ENCODE assay signal across 8 cellular contexts in genomic region chr1:156601892-156602291, GRCh38. TPM values are rescaled to one million over a fixed set of nuclear protein-coding genes. Genes with fewer than 3 reads are reported as not detected.
DNase-seq lines count a peak whose midpoint lies in the region; ATAC-seq and TF ChIP-seq lines count a peak whose summit lies in the region.

No MANE protein-coding gene starts in this region.

- TF ChIP-seq CTCF in CD14-positive monocyte (IDR thresholded peaks at IDR 0.05) = no peak
- TF ChIP-seq CTCF in brain (conservative IDR thresholded peaks at IDR 0.05) = no peak
- no peak for TF ChIP-seq CTCF in mucosa of descending colon (IDR thresholded peaks at IDR 0.05)

- H3K36me3 Mint-ChIP-seq in CD14-positive monocyte (peaks cover 19 to 20% of the 10 kb centered on the region in 2 donors), brain (no peaks in the 10 kb centered on the region)

- H3K4me3 Mint-ChIP-seq in CD14-positive monocyte (peak overlapping the region; percentile 98 to 100), brain (peak overlapping the region; percentile 91 to 100 (median 95))

- intact Hi-C loops in CD14-positive monocyte (cut with micrococcal nuclease) (loop anchor here (10.0 kb wide), 2 partner anchors 147 to 217 kb away; no protein-coding TSS in a partner anchor), mucosa of descending colon (cut with DNase I, micrococcal nuclease) (loop anchor here (10.0 kb wide), 2 partner anchors 117 to 147 kb away; no protein-coding TSS in a partner anchor)

- peaks cover 20% of the 10 kb centered on the region for H3K36me3 ChIP-seq in muscle layer of colon (ENCODE audit: insufficient read depth, low read length)
- H3K36me3 ChIP-seq in mucosa of descending colon (ENCODE audit: low read depth) = no peaks in the 10 kb centered on the region

- H3K4me1 ChIP-seq in muscle layer of colon (ENCODE audit: insufficient read depth, low read length) (peaks cover 11% of the 10 kb centered on the region), mucosa of descending colon (ENCODE audit: low read depth) (peaks cover 13% of the 10 kb centered on the region)

- peak overlapping the region; percentile 90 for H3K27ac ChIP-seq in muscle layer of colon (ENCODE audit: low read depth, low read length)

- H3K9ac ChIP-seq in muscle layer of colon (ENCODE audit: low read length) = peak overlapping the region; percentile 22

- peaks cover 0 to 2% (median 2%) of the 10 kb centered on the region in 3 donors for H3K27me3 Mint-ChIP-seq in CD14-positive monocyte (ENCODE audit: low read depth in 3 of 3)
- peaks cover 6% of the 10 kb centered on the region for H3K27me3 Mint-ChIP-seq in brain

- no peaks in the 10 kb centered on the region for H3K9me3 ChIP-seq in muscle layer of colon (ENCODE audit: low read length)
- no peaks in the 10 kb centered on the region for H3K9me3 ChIP-seq in mucosa of descending colon

- ATAC-seq in HG03354 (IDR thresholded peaks at IDR 0.05; ENCODE audit: poor library complexity, severe bottlenecking, unreplicated experiment) (peak; percentile 45), mucosa of descending colon (no peak)

- peaks cover 26% of the 10 kb centered on the region for H3K4me1 Mint-ChIP-seq in CD14-positive monocyte
- H3K4me1 Mint-ChIP-seq in brain = peaks cover 31% of the 10 kb centered on the region

- no peaks in the 10 kb centered on the region for H3K9me3 Mint-ChIP-seq in CD14-positive monocyte
- H3K9me3 Mint-ChIP-seq in brain = no peaks in the 10 kb centered on the region

- H3K4me3 ChIP-seq in muscle layer of colon (ENCODE audit: low read depth in 1 of 2, low read length in 2 of 2) (peak overlapping the region; percentile 12 to 84), mucosa of descending colon (no peak overlapping the region)

- no peaks in the 10 kb centered on the region for H3K27me3 ChIP-seq in muscle layer of colon (ENCODE audit: control insufficient read depth in 1 of 2, insufficient read depth in 2 of 2, low read length in 2 of 2)

- DNase-seq in CD14-positive monocyte (ENCODE audit: low spot score) (no peak), NCI-H526 (lab: John Stamatoyannopoulos, UW) (no peak), NCI-H2107 (lab: John Stamatoyannopoulos, UW) (no peak), AG20443 (ENCODE audit: low spot score) (no peak), mucosa of descending colon (no peak)

- H3K27ac Mint-ChIP-seq in CD14-positive monocyte (peak overlapping the region in 4 of 7 donors; percentile 44 to 94 (median 80)), brain (peak overlapping the region; percentile 91 to 97 (median 94))

RNA-seq across cellular contexts. Expression of gene GPATCH4, which starts 0.6 kb away (rescaled TPM):
- polyA plus RNA-seq in CD14-positive monocyte = 1 to 10 TPM; 2.6 to 5.3 TPM
- polyA plus RNA-seq in brain (ENCODE audit: insufficient read depth, low read depth, low replicate concordance) = 11.5 TPM
- 10 to 100 TPM; 17.4 to 25.9 (median 21.5) TPM for total RNA-seq in mucosa of descending colon

RNA-seq across cellular contexts. Expression of gene NAXE, which starts 10.3 kb away (rescaled TPM):
- 10 to 100 TPM; 54.9 to 81.7 TPM for polyA plus RNA-seq in CD14-positive monocyte
- 133 TPM for polyA plus RNA-seq in brain (ENCODE audit: insufficient read depth, low read depth, low replicate concordance)
- total RNA-seq in mucosa of descending colon = 10 to 100 TPM; 70.8 to 94.4 (median 86.5) TPM

RNA-seq across cellular contexts. Expression of gene HAPLN2, which starts 17.3 kb away (rescaled TPM):
- polyA plus RNA-seq in CD14-positive monocyte (not detected), brain (ENCODE audit: insufficient read depth, low read depth, low replicate concordance) (69.6 TPM)
- total RNA-seq in mucosa of descending colon = under 1 TPM in 1 of 3 donors, not detected in 2; 0.28 TPM

RNA-seq across cellular contexts. Expression of gene TTC24, which starts 22.4 kb away (rescaled TPM):
- polyA plus RNA-seq in CD14-positive monocyte (under 1 TPM in 1 of 2 donors, not detected in 1; 0.14 TPM), brain (ENCODE audit: insufficient read depth, low read depth, low replicate concordance) (not detected)
- total RNA-seq in mucosa of descending colon = under 1 TPM; 0.25 to 0.43 (median 0.34) TPM

RNA-seq across cellular contexts. Expression of gene IQGAP3, which starts 29.5 kb away (rescaled TPM):
- polyA plus RNA-seq in CD14-positive monocyte (under 1 TPM in 1 of 2 donors, not detected in 1; 0.03 TPM), brain (ENCODE audit: insufficient read depth, low read depth, low replicate concordance) (16.6 TPM)
- total RNA-seq in mucosa of descending colon = 10 to 100 TPM in 1 of 3 donors, 1 to 10 TPM in 2; 3.4 to 15.5 (median 5.7) TPM

Comparison
In these comparisons a context has a peak if more than half of its experiments do, and no peak if none do; other contexts are left out.
1. RNA of gene HAPLN2, which starts 17.3 kb away (polyA plus RNA-seq): 69.6 TPM in brain (single experiment); not detected in CD14-positive monocyte; every median in the first group is over 10 times any median in the second.